2 cellular contexts compared by ENCODE assay signal in genomic region chr1:190168116-190168515, GRCh38.
TF ChIP-seq lines count a peak whose summit lies in the region.

No MANE protein-coding gene starts in this region.

TF ChIP-seq in A549, 52 proteins besides CTCF, POLR2A, EP300 and RAD21:
- TF ChIP-seq CBX2 (IDR thresholded peaks at IDR 0.05; ENCODE audit: borderline replicate concordance, low read depth) (no peak), JUN (IDR thresholded peaks at IDR 0.05) (peak; percentile 25 to 43; a peak in 1 of 5 replicates), JUNB (IDR thresholded peaks at IDR 0.05) (peak; percentile 94), GATA3 (IDR thresholded peaks at IDR 0.05; ENCODE audit: borderline replicate concordance) (peak; percentile 61; the same call in 1 of the 2 replicates), FOSL2 (IDR thresholded peaks at IDR 0.05) (peak; percentile 91), FOSL2 (CRISPR knock-in tag; IDR thresholded peaks at IDR 0.05) (peak; percentile 68), BCL3 (IDR thresholded peaks at IDR 0.05) (0 out of 3 replicates have a peak, but pooled peaks have one; percentile 36)

TF ChIP-seq in IMR-90, 13 proteins besides CTCF, POLR2A, EP300 and RAD21:
- TF ChIP-seq MAFK (IDR thresholded peaks at IDR 0.05; ENCODE audit: low read depth, low read length) (no peak), CEBPB (IDR thresholded peaks at IDR 0.05; ENCODE audit: low read depth, low read length) (peak; percentile 14; the same call in 1 of the 2 replicates), CHD1 (IDR thresholded peaks at IDR 0.05; ENCODE audit: low read depth, low read length) (no peak), USF2 (IDR thresholded peaks at IDR 0.05; ENCODE audit: low read depth, low read length) (no peak), SMC3 (IDR thresholded peaks at IDR 0.05; ENCODE audit: low read depth, low read length) (no peak), MXI1 (IDR thresholded peaks at IDR 0.05; ENCODE audit: borderline replicate concordance, low read depth, low read length) (no peak), RCOR1 (IDR thresholded peaks at IDR 0.05; ENCODE audit: insufficient replicate concordance, low read length) (no peak), ELK1 (IDR thresholded peaks at IDR 0.05; ENCODE audit: borderline replicate concordance, low read depth, low read length) (no peak), FOS (IDR thresholded peaks at IDR 0.05; ENCODE audit: low read depth, low read length) (peak; percentile 64), NFE2L2 (IDR thresholded peaks at IDR 0.05; ENCODE audit: low read depth, low read length) (no peak), BHLHE40 (IDR thresholded peaks at IDR 0.05; ENCODE audit: low read depth, low read length) (peak; percentile 29; the same call in 1 of the 2 replicates), MAZ (IDR thresholded peaks at IDR 0.05; ENCODE audit: borderline replicate concordance, low read depth, low read length) (no peak)
